12 cellular contexts compared by ENCODE assay signal in genomic region chr20:9889270-9889981, GRCh38. TPM values are rescaled to one million over a fixed set of nuclear protein-coding genes. Genes with fewer than 3 reads are reported as not detected.
A peak's percentile ranks its signal among the peaks of the same experiment; 100 is the strongest.
DNase-seq lines count a peak whose midpoint lies in the region; ATAC-seq lines count a peak whose summit lies in the region.
"Had no signal": no experiment of that assay in that cellular context is flagged by ENCODE, and none has a peak within 500 bp of the region (broad histone marks: within the 10 kb centered on the region; RNA-seq: fewer than 3 reads in every experiment).

No MANE protein-coding gene starts in this region.

- peak; percentile 35 to 60 for DNase-seq in NOMO-1 (lab: John Stamatoyannopoulos, UW; ENCODE audit: unreplicated experiment in 2 of 2)
- no peak for DNase-seq in NOMO-1 treated with dmso at 0.1 percent for 144 hours (lab: John Stamatoyannopoulos, UW; ENCODE audit: unreplicated experiment)
- DNase-seq in OCI-M1 (lab: John Stamatoyannopoulos, UW): peak; percentile 75
- DNase-seq in myocyte (ENCODE audit: low read depth): peak; percentile 6
- DNase-seq in Right ventricle myocardium inferior (ENCODE audit: missing footprints): no peak
- no peak for DNase-seq in AG20443 (ENCODE audit: low spot score)
- no peak for DNase-seq in stimulated activated naive CD4-positive, alpha-beta T cell (lab: John Stamatoyannopoulos, UW)
- DNase-seq: activated CD4-positive, alpha-beta T cell treated with anti-CD3 and anti-CD28 coated beads, Interleukin-2, amount 50 U/mL, for 4 hours; GM23248; NCI-H69; tibial artery had no signal

- intact Hi-C loops in Right ventricle myocardium inferior (cut with DNase I): no loop called here

- ATAC-seq in HG03175 (IDR thresholded peaks at IDR 0.05; ENCODE audit: unreplicated experiment): peak; percentile 65
- no peak for ATAC-seq in Right ventricle myocardium inferior

RNA-seq across cellular contexts. Expression of gene PAK5, which starts 50.5 kb away (rescaled TPM):
- total RNA-seq in myocyte: not detected in 2 replicates
- not detected for polyA plus RNA-seq in myocyte (2012)
- not detected for total RNA-seq in Right ventricle myocardium inferior
- total RNA-seq: GM23248 had no signal
- polyA plus RNA-seq: GM23248 had no signal

Comparison
In these comparisons a context has a peak if more than half of its experiments do, and no peak if none do; other contexts are left out.
1. DNase-seq: peak in NOMO-1 (2 of 2), OCI-M1 (single experiment) and myocyte (single experiment); none in NOMO-1 treated with dmso at 0.1 percent for 144 hours (single experiment), Right ventricle myocardium inferior (single experiment), AG20443 (single experiment) and stimulated activated naive CD4-positive, alpha-beta T cell (0 of 6).